Comparison of ENCODE assay signal across 18 cellular contexts in the genomic region with DNA sequence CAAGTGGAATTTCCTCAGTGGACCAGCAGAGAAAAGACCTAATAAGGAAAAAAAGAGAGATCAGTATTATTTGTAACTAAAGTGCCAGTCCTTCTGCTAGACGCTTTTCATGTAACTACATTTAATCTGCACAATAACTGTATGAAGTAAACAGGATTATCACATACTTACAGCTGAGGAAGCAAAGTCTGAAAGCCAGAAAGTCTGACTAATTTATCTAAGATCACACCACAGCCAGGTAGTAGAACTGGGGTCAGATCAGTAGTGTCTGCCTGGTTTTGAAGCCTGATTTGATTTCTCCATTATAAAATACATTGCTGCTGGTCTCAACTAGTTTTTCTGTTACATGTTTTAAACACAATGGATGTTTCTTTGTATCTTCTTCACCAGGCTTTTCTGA.
"Had no signal": no experiment of that assay in that cellular context is flagged by ENCODE, and none has a peak within 500 bp of the region (broad histone marks: within the 10 kb centered on the region; RNA-seq: fewer than 3 reads in every experiment).

No MANE protein-coding gene starts in this region.

- FAIRE-seq: small intestine had no signal

- H3K27ac ChIP-seq: coronary artery, epithelial cell of prostate, esophagus muscularis mucosa, gastroesophageal sphincter, lower lobe of right lung, neural progenitor cell, ovary had no signal

- H3K4me3 ChIP-seq: coronary artery, esophagus muscularis mucosa, gastroesophageal sphincter, lower lobe of right lung, neural progenitor cell, ovary had no signal

- H3K4me2 ChIP-seq: neural progenitor cell had no signal

- H3K9ac ChIP-seq: neural progenitor cell had no signal

- ATAC-seq: gastroesophageal sphincter, left lobe of liver, lower lobe of right lung, natural killer cell had no signal

- H2AFZ ChIP-seq: neural progenitor cell had no signal

- H3K9me3 ChIP-seq: esophagus muscularis mucosa, gastroesophageal sphincter, lower lobe of right lung, ovary had no signal

- H3K4me1 ChIP-seq: lower lobe of right lung, neural progenitor cell had no signal

- H3K27me3 ChIP-seq: esophagus muscularis mucosa, gastroesophageal sphincter, neural progenitor cell, ovary had no signal

- H3K36me3 ChIP-seq: neural progenitor cell, ovary had no signal

- DNase-seq: effector CD4-positive, alpha-beta T cell; glutamatergic neuron; islet precursor cell; lower lobe of right lung; natural killer cell; nucleus accumbens; ovary; right cardiac atrium; small intestine; stimulated activated CD4-positive, alpha-beta T cell treated with anti-CD3 and anti-CD28 coated beads, Interleukin-12 subunit alpha, Interleukin-12 subunit beta, amount 100 ng/mL, for 4 hours; stimulated activated naive CD4-positive, alpha-beta T cell treated with Interleukin-2 at 50 U/mL for 16 hours; trophoblast cell had no signal
